ENCODE assay signal across 15 cellular contexts in genomic region chr1:21384620-21385019, GRCh38. TPM values are rescaled to one million over a fixed set of nuclear protein-coding genes. Genes with fewer than 3 reads are reported as not detected.
DNase-seq lines count a peak whose midpoint lies in the region; ATAC-seq and TF ChIP-seq lines count a peak whose summit lies in the region.
"Had no signal": no experiment of that assay in that cellular context is flagged by ENCODE, and none has a peak within 500 bp of the region (broad histone marks: within the 10 kb centered on the region; RNA-seq: fewer than 3 reads in every experiment).

No MANE protein-coding gene starts in this region.

- H3K27ac ChIP-seq in upper lobe of right lung, result no peak overlapping the region
- H3K27ac ChIP-seq: A549, breast epithelium, thoracic aorta had no signal

- H3K4me3 ChIP-seq in epithelial cell of esophagus (ENCODE audit: low read length) (no peak overlapping the region), upper lobe of right lung (no peak overlapping the region)
- H3K4me3 ChIP-seq: A549, breast epithelium, thoracic aorta had no signal

- peaks cover 9% of the 10 kb centered on the region for H3K27me3 ChIP-seq in upper lobe of right lung
- H3K27me3 ChIP-seq: breast epithelium had no signal

- H3K36me3 ChIP-seq in upper lobe of right lung, result no peaks in the 10 kb centered on the region
- H3K36me3 ChIP-seq: breast epithelium, thoracic aorta had no signal

- no peak for TF ChIP-seq CTCF in epithelial cell of esophagus (IDR thresholded peaks at IDR 0.05; ENCODE audit: insufficient read depth, low read depth, low read length, missing control alignments)
- no peak for TF ChIP-seq CTCF in upper lobe of right lung (IDR thresholded peaks at IDR 0.05)

- ATAC-seq in upper lobe of right lung (peak; percentile 76), GM18873 (IDR thresholded peaks at IDR 0.05; ENCODE audit: low FRiP score, unreplicated experiment) (no peak), HG02623 (IDR thresholded peaks at IDR 0.05; ENCODE audit: unreplicated experiment) (no peak)
- ATAC-seq: A549 had no signal

- no peaks in the 10 kb centered on the region for H3K9me3 ChIP-seq in upper lobe of right lung

- no peaks in the 10 kb centered on the region for H3K4me1 ChIP-seq in upper lobe of right lung
- H3K4me1 ChIP-seq: A549, breast epithelium had no signal

- intact Hi-C loops in upper lobe of right lung (cut with DNase I), result no loop called here

- DNase-seq in NCI-H1436 (lab: John Stamatoyannopoulos, UW), result peak; percentile 17
- no peak for DNase-seq in NCI-H1436 treated with DMSO at 0.1 percent for 48 hours (lab: John Stamatoyannopoulos, UW)
- DNase-seq in NCI-H82 (lab: John Stamatoyannopoulos, UW), result peak; percentile 73
- DNase-seq in epithelial cell of esophagus (ENCODE audit: low read depth), result peak; percentile 34
- peak; percentile 83 for DNase-seq in upper lobe of right lung
- no peak for DNase-seq in stimulated activated CD4-positive, alpha-beta T cell treated with anti-CD3 and anti-CD28 coated beads, Interleukin-4, amount 100 ng/mL, for 1 hour
- DNase-seq: activated CD4-positive, CD25-positive, alpha-beta regulatory T cell; activated CD8-positive, alpha-beta memory T cell treated with anti-CD3 and anti-CD28 coated beads, Interleukin-2, amount 50 U/mL, for 4 hours; effector memory CD4-positive, alpha-beta T cell; NCI-H510A had no signal

RNA-seq across cellular contexts. Expression of gene NBPF3, which starts 55.3 kb away (rescaled TPM):
- total RNA-seq in upper lobe of right lung, result 6.7 TPM

Comparison
In these comparisons a context has a peak if more than half of its experiments do, and no peak if none do; other contexts are left out.
1. DNase-seq: peak in NCI-H1436 (single experiment), NCI-H82 (single experiment), epithelial cell of esophagus (single experiment) and upper lobe of right lung (single experiment); none in NCI-H1436 treated with DMSO at 0.1 percent for 48 hours (single experiment) and stimulated activated CD4-positive, alpha-beta T cell treated with anti-CD3 and anti-CD28 coated beads, Interleukin-4, amount 100 ng/mL, for 1 hour (single experiment).